ENCODE assay signal across 12 cellular contexts in genomic region chr7:66558660-66559465, GRCh38.
A peak's percentile ranks its signal among the peaks of the same experiment; 100 is the strongest.
DNase-seq lines count a peak whose midpoint lies in the region; ATAC-seq and TF ChIP-seq lines count a peak whose summit lies in the region.
"Had no signal": no experiment of that assay in that cellular context is flagged by ENCODE, and none has a peak within 500 bp of the region (broad histone marks: within the 10 kb centered on the region; RNA-seq: fewer than 3 reads in every experiment).

No MANE protein-coding gene starts in this region.

- H3K27me3 ChIP-seq in foreskin keratinocyte: no peaks in the 10 kb centered on the region
- H3K27me3 ChIP-seq in stomach: no peaks in the 10 kb centered on the region
- H3K27me3 ChIP-seq: ovary had no signal

- no peak for TF ChIP-seq POLR2A in stomach (IDR thresholded peaks at IDR 0.05)

- no peak overlapping the region for H3K27ac ChIP-seq in foreskin keratinocyte
- peak overlapping the region in 1 of 5 donors; percentile 58 for H3K27ac ChIP-seq in stomach
- H3K27ac ChIP-seq: left ventricle myocardium inferior, ovary had no signal

- no peak for TF ChIP-seq EP300 in stomach (IDR thresholded peaks at IDR 0.05)

- TF ChIP-seq CTCF in foreskin keratinocyte (conservative IDR thresholded peaks at IDR 0.05): no peak
- TF ChIP-seq CTCF in stomach (IDR thresholded peaks at IDR 0.05): no peak

- H3K4me3 ChIP-seq in stomach: no peak overlapping the region
- H3K4me3 ChIP-seq: left ventricle myocardium inferior, ovary had no signal

- no peaks in the 10 kb centered on the region for H3K9me3 ChIP-seq in stomach
- H3K9me3 ChIP-seq: left ventricle myocardium inferior, ovary had no signal

- peak; percentile 45 for DNase-seq in activated CD8-positive, alpha-beta memory T cell treated with anti-CD3 and anti-CD28 coated beads, Interleukin-2, amount 50 U/mL, for 48 hours
- no peak for DNase-seq in activated CD8-positive, alpha-beta memory T cell treated with anti-CD3 and anti-CD28 coated beads for 24 hours
- DNase-seq in foreskin keratinocyte: no peak
- peak in 6 of 10 donors; percentile 11 to 85 (median 46) for DNase-seq in posterior cingulate gyrus
- no peak for DNase-seq in SHP77 treated with DMSO at 0.1 percent for 48 hours (lab: John Stamatoyannopoulos, UW)
- DNase-seq in stomach: no peak
- no peak for DNase-seq in stimulated activated naive CD4-positive, alpha-beta T cell treated with Interleukin-2 at 50 U/mL for 16 hours (lab: John Stamatoyannopoulos, UW)
- DNase-seq: DMS79, Karpas-422, left ventricle myocardium inferior, ovary had no signal

- peak; percentile 42 for ATAC-seq in SK-N-SH treated with all-trans-retinoic acid at 6 μM for 48 hours
- ATAC-seq in foreskin keratinocyte: peak; percentile 16

- intact Hi-C loops in posterior cingulate gyrus (cut with DNase I) (loop anchor here (5.0 to 10.0 kb wide), 3 partner anchors 68 to 183 kb away; partner anchors contain the start of genes KCTD7 and RABGEF1), stomach (cut with DNase I; ENCODE audit: low total_unique reads) (no loop called here)

- H3K4me1 ChIP-seq in foreskin keratinocyte: no peaks in the 10 kb centered on the region
- H3K4me1 ChIP-seq in stomach: peaks cover 6 to 30% (median 14%) of the 10 kb centered on the region in 4 donors

- H3K36me3 ChIP-seq in stomach: peaks cover 10 to 65% (median 54%) of the 10 kb centered on the region in 4 donors
- H3K36me3 ChIP-seq: ovary had no signal

- WGBS in stomach, 5 donors: 69 to 74% (median 71%) methylated on average over 8 to 17 of the region's 17 CpGs

TF ChIP-seq in SK-N-SH treated with all-trans-retinoic acid at 6 μM for 48 hours, 23 proteins besides CTCF, POLR2A, EP300 and RAD21:
- no peak for TF ChIP-seq BACH2 (CRISPR knock-in tag; IDR thresholded peaks at IDR 0.05; ENCODE audit: borderline replicate concordance)

Comparison
In these comparisons a context has a peak if more than half of its experiments do, and no peak if none do; other contexts are left out.
1. DNase-seq: peak in activated CD8-positive, alpha-beta memory T cell treated with anti-CD3 and anti-CD28 coated beads, Interleukin-2, amount 50 U/mL, for 48 hours (single experiment) and posterior cingulate gyrus (6 of 10); none in activated CD8-positive, alpha-beta memory T cell treated with anti-CD3 and anti-CD28 coated beads for 24 hours (single experiment), foreskin keratinocyte (0 of 2), SHP77 treated with DMSO at 0.1 percent for 48 hours (single experiment), stomach (single experiment) and stimulated activated naive CD4-positive, alpha-beta T cell treated with Interleukin-2 at 50 U/mL for 16 hours (single experiment).